12 cellular contexts compared by ENCODE assay signal in genomic region chr20:13525225-13525940, GRCh38.
DNase-seq lines count a peak whose midpoint lies in the region; ATAC-seq and TF ChIP-seq lines count a peak whose summit lies in the region.
"Had no signal": no experiment of that assay in that cellular context is flagged by ENCODE, and none has a peak within 500 bp of the region (broad histone marks: within the 10 kb centered on the region; RNA-seq: fewer than 3 reads in every experiment).

No MANE protein-coding gene starts in this region.

- H3K4me3 Mint-ChIP-seq in stimulated activated memory B cell treated with anti-CD40 and anti-IgM and Interleukin-4, amounts not matched to agents 10 μg/mL and 1 μg/mL and 100 μg/mL, for 72 hours, result no peak overlapping the region

- H3K4me3 ChIP-seq in adipocyte (ENCODE audit: low read length), result no peak overlapping the region
- H3K4me3 ChIP-seq: heart left ventricle had no signal

- peaks cover 12 to 15% of the 10 kb centered on the region in 2 donors for H3K9me3 Mint-ChIP-seq in activated naive CD4-positive, alpha-beta T cell treated with anti-CD3 and anti-CD28 coated beads, Interleukin-2, amount 50 U/mL, for 72 hours
- peaks cover 13% of the 10 kb centered on the region for H3K9me3 Mint-ChIP-seq in stimulated activated memory B cell treated with anti-CD40 and anti-IgM and Interleukin-4, amounts not matched to agents 10 μg/mL and 1 μg/mL and 100 μg/mL, for 72 hours

- peak overlapping the region; percentile 34 for H3K27ac ChIP-seq in foreskin keratinocyte
- H3K27ac ChIP-seq: heart left ventricle had no signal

- H3K36me3 Mint-ChIP-seq in activated naive CD4-positive, alpha-beta T cell treated with anti-CD3 and anti-CD28 coated beads, Interleukin-2, amount 50 U/mL, for 72 hours, result peaks cover 34 to 39% of the 10 kb centered on the region in 2 donors
- H3K36me3 Mint-ChIP-seq in stimulated activated memory B cell treated with anti-CD40 and anti-IgM and Interleukin-4, amounts not matched to agents 10 μg/mL and 1 μg/mL and 100 μg/mL, for 72 hours, result peaks cover 50% of the 10 kb centered on the region

- H3K27me3 ChIP-seq in adipocyte (replicated peaks; ENCODE audit: control insufficient read depth, insufficient read depth, low read length) (no peaks in the 10 kb centered on the region), foreskin keratinocyte (no peaks in the 10 kb centered on the region)
- H3K27me3 ChIP-seq: heart left ventricle had no signal

- no peak overlapping the region for H3K9ac ChIP-seq in adipocyte (ENCODE audit: low read length)

- H3K9me3 ChIP-seq in adipocyte (ENCODE audit: control insufficient read depth, low read length), result no peaks in the 10 kb centered on the region
- H3K9me3 ChIP-seq: heart left ventricle had no signal

- H3K27ac Mint-ChIP-seq in activated naive CD4-positive, alpha-beta T cell treated with anti-CD3 and anti-CD28 coated beads, Interleukin-2, amount 50 U/mL, for 72 hours, result no peak overlapping the region
- H3K27ac Mint-ChIP-seq in stimulated activated memory B cell treated with anti-CD40 and anti-IgM and Interleukin-4, amounts not matched to agents 10 μg/mL and 1 μg/mL and 100 μg/mL, for 72 hours, result no peak overlapping the region

- ATAC-seq in foreskin keratinocyte, result peak; percentile 96
- no peak for ATAC-seq in activated naive CD4-positive, alpha-beta T cell treated with anti-CD3 and anti-CD28 coated beads, Interleukin-2, amount 50 U/mL, for 72 hours
- no peak for ATAC-seq in HG03432 (IDR thresholded peaks at IDR 0.05; ENCODE audit: unreplicated experiment)
- ATAC-seq in stimulated activated memory B cell treated with anti-CD40 and anti-IgM and Interleukin-4, amounts not matched to agents 10 μg/mL and 1 μg/mL and 100 μg/mL, for 72 hours, result no peak
- no peak for ATAC-seq in HG03439 (IDR thresholded peaks at IDR 0.05; ENCODE audit: unreplicated experiment)

- DNase-seq in HCEC 1CT, result peak; percentile 97
- peak; percentile 81 for DNase-seq in adipocyte (ENCODE audit: low read depth)
- DNase-seq in foreskin keratinocyte, result peak; percentile 82 to 95
- DNase-seq in stromal cell of bone marrow (ENCODE audit: low read depth), result peak; percentile 85
- no peak for DNase-seq in activated naive CD4-positive, alpha-beta T cell treated with anti-CD3 and anti-CD28 coated beads, Interleukin-2, amount 50 U/mL, for 72 hours (ENCODE audit: low spot score in 2 of 2)
- DNase-seq: aorta, DMS79 treated with DMSO at 0.1 percent for 48 hours, heart left ventricle, NCI-H1930 had no signal

- H3K27me3 Mint-ChIP-seq in stimulated activated memory B cell treated with anti-CD40 and anti-IgM and Interleukin-4, amounts not matched to agents 10 μg/mL and 1 μg/mL and 100 μg/mL, for 72 hours, result no peaks in the 10 kb centered on the region

- no peak for TF ChIP-seq CTCF in foreskin keratinocyte (conservative IDR thresholded peaks at IDR 0.05)

- peaks cover 16% of the 10 kb centered on the region for H3K36me3 ChIP-seq in adipocyte (ENCODE audit: control insufficient read depth, insufficient read depth, low read length, severe bottlenecking)

- peaks cover 10% of the 10 kb centered on the region for H3K4me1 ChIP-seq in adipocyte (ENCODE audit: control insufficient read depth, insufficient read depth, low read length)
- peaks cover 14% of the 10 kb centered on the region for H3K4me1 ChIP-seq in foreskin keratinocyte
- H3K4me1 ChIP-seq: heart left ventricle had no signal

- no peaks in the 10 kb centered on the region for H3K4me1 Mint-ChIP-seq in stimulated activated memory B cell treated with anti-CD40 and anti-IgM and Interleukin-4, amounts not matched to agents 10 μg/mL and 1 μg/mL and 100 μg/mL, for 72 hours

Comparison
In these comparisons a context has a peak if more than half of its experiments do, and no peak if none do; other contexts are left out.
1. DNase-seq: peak in HCEC 1CT (single experiment), adipocyte (single experiment), foreskin keratinocyte (2 of 2) and stromal cell of bone marrow (single experiment); none in activated naive CD4-positive, alpha-beta T cell treated with anti-CD3 and anti-CD28 coated beads, Interleukin-2, amount 50 U/mL, for 72 hours (0 of 2).